Comparison of ENCODE assay signal across 8 cellular contexts in genomic region chr4:56977321-56978012, GRCh38. TPM values are rescaled to one million over a fixed set of nuclear protein-coding genes. Genes with fewer than 3 reads are reported as not detected.
DNase-seq lines count a peak whose midpoint lies in the region; ATAC-seq, FAIRE-seq and TF ChIP-seq lines count a peak whose summit lies in the region.

TSS of gene NOA1 (minus strand) at chr4:56977606. CDS start at chr4:56977585, 21 bp downstream.

- peak; percentile 90 for DNase-seq in NCI-H2107 treated with DMSO at 0.1 percent for 48 hours (lab: John Stamatoyannopoulos, UW; ENCODE audit: unreplicated experiment)
- peak; percentile 98 to 99 (median 99) for DNase-seq in body of pancreas
- peak; percentile 98 for DNase-seq in iPS DF 19.7 (ENCODE audit: low read depth, low spot score)
- peak; percentile 98 for DNase-seq in sciatic nerve (ENCODE audit: low spot score)

- H3K27me3 ChIP-seq in body of pancreas: no peaks in the 10 kb centered on the region

- intact Hi-C loops in body of pancreas (cut with DNase I): no loop called here
- intact Hi-C loops in sciatic nerve (cut with DNase I): no loop called here

- H3K4me3 ChIP-seq in body of pancreas: peak within 1 kb of the TSS; percentile 89 to 95

- peak; percentile 92 for FAIRE-seq in TTC549 (lab: Jason Lieb, UNC)

- peaks cover 55% of the 10 kb centered on the region for H3K4me1 ChIP-seq in body of pancreas

- TF ChIP-seq CTCF in 22Rv1 (IDR thresholded peaks at IDR 0.05) (no peak), body of pancreas (IDR thresholded peaks at IDR 0.05) (no peak)

- peak; percentile 83 for ATAC-seq in GM18520 (IDR thresholded peaks at IDR 0.05; ENCODE audit: unreplicated experiment)
- ATAC-seq in HG03064 (IDR thresholded peaks at IDR 0.05; ENCODE audit: low read depth, unreplicated experiment): peak; percentile 81
- peak; percentile 87 for ATAC-seq in body of pancreas
- ATAC-seq in sciatic nerve: peak; percentile 97

- H3K36me3 ChIP-seq in body of pancreas (replicated peaks in 1 of 2; ENCODE audit: insufficient read depth in 1 of 2, low read depth in 2 of 2): peaks cover 11 to 13% of the 10 kb centered on the region in 2 donors

- TF ChIP-seq POLR2A in body of pancreas (IDR thresholded peaks at IDR 0.05): peak; percentile 54 to 89 (median 88)

- 1 to 2% methylated on average over 12 to 51 of the region's 51 CpGs for WGBS in body of pancreas, 2 donors

- H3K9me3 ChIP-seq in body of pancreas: peaks cover 0 to 10% (median 0%) of the 10 kb centered on the region in 3 donors

- peak within 1 kb of the TSS; percentile 96 for H3K27ac ChIP-seq in 22Rv1
- H3K27ac ChIP-seq in body of pancreas: peak within 1 kb of the TSS; percentile 72 to 94 (median 86)

RNA-seq across cellular contexts. Expression of gene NOA1, which starts in this region (rescaled TPM):
- total RNA-seq in body of pancreas: 10 to 100 TPM; 27.7 to 30.6 TPM
- 9.5 TPM for total RNA-seq in sciatic nerve

Comparison
In these comparisons a context has a peak if more than half of its experiments do, and no peak if none do; other contexts are left out.
1. Peak in every context shown above with its lines: DNase-seq, ATAC-seq, H3K4me3 ChIP-seq and H3K27ac ChIP-seq.